In the genomic region with DNA sequence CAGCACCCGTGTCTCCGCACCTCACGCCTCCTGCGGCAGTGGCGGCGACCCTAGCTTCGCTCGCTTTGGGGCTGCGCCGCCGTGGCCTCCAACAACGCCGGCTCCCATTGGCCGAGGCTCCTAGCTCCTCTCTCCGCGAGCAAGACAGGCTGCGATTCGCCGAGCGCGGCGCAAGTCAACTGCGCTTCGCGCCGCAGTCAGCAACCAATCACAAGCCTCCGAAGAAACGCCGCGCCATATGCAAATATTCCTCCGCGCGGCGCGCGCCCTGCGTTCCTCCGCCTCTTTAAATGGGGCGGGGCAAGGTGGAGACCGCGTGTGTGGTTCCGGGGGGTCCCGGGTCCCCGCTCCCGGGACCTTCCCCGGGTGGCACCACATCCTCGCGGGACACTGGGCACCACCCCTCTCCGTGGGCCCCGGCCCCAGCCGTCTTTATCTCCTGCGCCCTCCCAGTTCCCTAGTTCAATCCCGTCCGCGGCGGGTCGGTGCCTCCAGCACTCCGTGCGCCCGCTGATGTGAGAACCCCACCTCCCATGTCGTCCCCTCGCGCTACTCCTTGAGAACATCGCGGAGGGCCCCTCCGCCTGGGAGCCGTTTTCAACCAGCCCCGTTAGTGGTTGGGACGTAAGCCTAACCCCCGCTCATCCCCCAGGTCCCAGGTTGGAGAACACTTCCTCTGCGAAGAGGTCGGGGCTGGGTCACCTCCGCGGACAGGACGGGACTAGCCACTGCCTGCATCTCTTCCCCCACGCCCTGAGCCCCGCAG, we compare ENCODE assay signal across 1 cellular context.
TF ChIP-seq lines count a peak whose summit lies in the region.

Gene NAP1L4, minus strand, starts transcription at position 96 of the 766 bp plus-strand sequence. CDS start 13,109 bp downstream, outside the sequence.

TF ChIP-seq in HepG2, 621 proteins besides CTCF, POLR2A, EP300 and RAD21 (continued from another document and continues in another):
- TF ChIP-seq ZNF513 (CRISPR knock-in tag; conservative IDR thresholded peaks at IDR 0.05) = no peak
- TF ChIP-seq HOXA9 (CRISPR knock-in tag; IDR thresholded peaks at IDR 0.05; ENCODE audit: borderline replicate concordance) = no peak; the same call in 1 of the 2 replicates
- no peak for TF ChIP-seq ZSCAN30 (CRISPR knock-in tag; IDR thresholded peaks at IDR 0.05)
- TF ChIP-seq, protein P1, sequence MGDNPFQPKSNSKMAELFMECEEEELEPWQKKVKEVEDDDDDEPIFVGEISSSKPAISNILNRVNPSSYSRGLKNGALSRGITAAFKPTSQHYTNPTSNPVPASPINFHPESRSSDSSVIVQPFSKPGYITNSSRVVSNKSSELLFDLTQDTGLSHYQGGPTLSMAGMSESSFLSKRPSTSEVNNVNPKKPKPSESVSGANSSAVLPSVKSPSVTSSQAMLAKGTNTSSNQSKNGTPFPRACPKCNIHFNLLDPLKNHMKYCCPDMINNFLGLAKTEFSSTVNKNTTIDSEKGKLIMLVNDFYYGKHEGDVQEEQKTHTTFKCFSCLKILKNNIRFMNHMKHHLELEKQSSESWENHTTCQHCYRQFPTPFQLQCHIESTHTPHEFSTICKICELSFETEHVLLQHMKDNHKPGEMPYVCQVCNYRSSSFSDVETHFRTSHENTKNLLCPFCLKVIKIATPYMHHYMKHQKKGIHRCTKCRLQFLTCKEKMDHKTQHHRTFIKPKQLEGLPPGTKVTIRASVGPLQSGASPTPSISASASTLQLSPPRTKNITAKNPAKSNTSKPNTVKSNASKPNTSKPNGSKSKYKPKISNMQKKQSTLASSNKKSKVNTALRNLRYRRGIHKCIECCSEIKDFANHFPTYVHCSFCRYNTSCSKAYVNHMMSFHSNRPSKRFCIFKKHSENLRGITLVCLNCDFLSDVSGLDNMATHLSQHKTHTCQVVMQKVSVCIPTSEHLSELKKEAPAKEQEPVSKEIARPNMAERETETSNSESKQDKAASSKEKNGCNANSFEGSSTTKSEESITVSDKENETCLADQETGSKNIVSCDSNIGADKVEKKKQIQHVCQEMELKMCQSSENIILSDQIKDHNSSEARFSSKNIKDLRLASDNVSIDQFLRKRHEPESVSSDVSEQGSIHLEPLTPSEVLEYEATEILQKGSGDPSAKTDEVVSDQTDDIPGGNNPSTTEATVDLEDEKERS (CRISPR knock-in tag; IDR thresholded peaks at IDR 0.05) = 0 out of 2 replicates have a peak, but pooled peaks have one; percentile 26
- TF ChIP-seq RFX1 (IDR thresholded peaks at IDR 0.05) = no peak
- TF ChIP-seq, protein P2, sequence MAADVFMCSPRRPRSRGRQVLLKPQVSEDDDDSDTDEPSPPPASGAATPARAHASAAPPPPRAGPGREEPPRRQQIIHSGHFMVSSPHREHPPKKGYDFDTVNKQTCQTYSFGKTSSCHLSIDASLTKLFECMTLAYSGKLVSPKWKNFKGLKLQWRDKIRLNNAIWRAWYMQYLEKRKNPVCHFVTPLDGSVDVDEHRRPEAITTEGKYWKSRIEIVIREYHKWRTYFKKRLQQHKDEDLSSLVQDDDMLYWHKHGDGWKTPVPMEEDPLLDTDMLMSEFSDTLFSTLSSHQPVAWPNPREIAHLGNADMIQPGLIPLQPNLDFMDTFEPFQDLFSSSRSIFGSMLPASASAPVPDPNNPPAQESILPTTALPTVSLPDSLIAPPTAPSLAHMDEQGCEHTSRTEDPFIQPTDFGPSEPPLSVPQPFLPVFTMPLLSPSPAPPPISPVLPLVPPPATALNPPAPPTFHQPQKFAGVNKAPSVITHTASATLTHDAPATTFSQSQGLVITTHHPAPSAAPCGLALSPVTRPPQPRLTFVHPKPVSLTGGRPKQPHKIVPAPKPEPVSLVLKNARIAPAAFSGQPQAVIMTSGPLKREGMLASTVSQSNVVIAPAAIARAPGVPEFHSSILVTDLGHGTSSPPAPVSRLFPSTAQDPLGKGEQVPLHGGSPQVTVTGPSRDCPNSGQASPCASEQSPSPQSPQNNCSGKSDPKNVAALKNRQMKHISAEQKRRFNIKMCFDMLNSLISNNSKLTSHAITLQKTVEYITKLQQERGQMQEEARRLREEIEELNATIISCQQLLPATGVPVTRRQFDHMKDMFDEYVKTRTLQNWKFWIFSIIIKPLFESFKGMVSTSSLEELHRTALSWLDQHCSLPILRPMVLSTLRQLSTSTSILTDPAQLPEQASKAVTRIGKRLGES (CRISPR knock-in tag; IDR thresholded peaks at IDR 0.05; ENCODE audit: borderline replicate concordance) = no peak
- TF ChIP-seq ZNF790 (CRISPR knock-in tag; IDR thresholded peaks at IDR 0.05; ENCODE audit: borderline replicate concordance) = no peak
- TF ChIP-seq ZNF329 (CRISPR knock-in tag; IDR thresholded peaks at IDR 0.05; ENCODE audit: low read depth) = no peak
- peak; percentile 76; the same call in 1 of the 2 replicates for TF ChIP-seq SPEN (CRISPR knock-in tag; IDR thresholded peaks at IDR 0.05; ENCODE audit: low read depth)
- peak; percentile 56; the same call in 1 of the 2 replicates for TF ChIP-seq GABPB1 (CRISPR knock-in tag; IDR thresholded peaks at IDR 0.05)
- TF ChIP-seq ZNF614 (CRISPR knock-in tag; IDR thresholded peaks at IDR 0.05; ENCODE audit: borderline replicate concordance) = no peak
- TF ChIP-seq TARDBP (CRISPR knock-in tag; IDR thresholded peaks at IDR 0.05) = 0 out of 2 replicates have a peak, but pooled peaks have one; percentile 35
- TF ChIP-seq ZZZ3 (CRISPR knock-in tag; IDR thresholded peaks at IDR 0.05; ENCODE audit: borderline replicate concordance) = 0 out of 2 replicates have a peak, but pooled peaks have one; percentile 27
- TF ChIP-seq, protein P3, sequence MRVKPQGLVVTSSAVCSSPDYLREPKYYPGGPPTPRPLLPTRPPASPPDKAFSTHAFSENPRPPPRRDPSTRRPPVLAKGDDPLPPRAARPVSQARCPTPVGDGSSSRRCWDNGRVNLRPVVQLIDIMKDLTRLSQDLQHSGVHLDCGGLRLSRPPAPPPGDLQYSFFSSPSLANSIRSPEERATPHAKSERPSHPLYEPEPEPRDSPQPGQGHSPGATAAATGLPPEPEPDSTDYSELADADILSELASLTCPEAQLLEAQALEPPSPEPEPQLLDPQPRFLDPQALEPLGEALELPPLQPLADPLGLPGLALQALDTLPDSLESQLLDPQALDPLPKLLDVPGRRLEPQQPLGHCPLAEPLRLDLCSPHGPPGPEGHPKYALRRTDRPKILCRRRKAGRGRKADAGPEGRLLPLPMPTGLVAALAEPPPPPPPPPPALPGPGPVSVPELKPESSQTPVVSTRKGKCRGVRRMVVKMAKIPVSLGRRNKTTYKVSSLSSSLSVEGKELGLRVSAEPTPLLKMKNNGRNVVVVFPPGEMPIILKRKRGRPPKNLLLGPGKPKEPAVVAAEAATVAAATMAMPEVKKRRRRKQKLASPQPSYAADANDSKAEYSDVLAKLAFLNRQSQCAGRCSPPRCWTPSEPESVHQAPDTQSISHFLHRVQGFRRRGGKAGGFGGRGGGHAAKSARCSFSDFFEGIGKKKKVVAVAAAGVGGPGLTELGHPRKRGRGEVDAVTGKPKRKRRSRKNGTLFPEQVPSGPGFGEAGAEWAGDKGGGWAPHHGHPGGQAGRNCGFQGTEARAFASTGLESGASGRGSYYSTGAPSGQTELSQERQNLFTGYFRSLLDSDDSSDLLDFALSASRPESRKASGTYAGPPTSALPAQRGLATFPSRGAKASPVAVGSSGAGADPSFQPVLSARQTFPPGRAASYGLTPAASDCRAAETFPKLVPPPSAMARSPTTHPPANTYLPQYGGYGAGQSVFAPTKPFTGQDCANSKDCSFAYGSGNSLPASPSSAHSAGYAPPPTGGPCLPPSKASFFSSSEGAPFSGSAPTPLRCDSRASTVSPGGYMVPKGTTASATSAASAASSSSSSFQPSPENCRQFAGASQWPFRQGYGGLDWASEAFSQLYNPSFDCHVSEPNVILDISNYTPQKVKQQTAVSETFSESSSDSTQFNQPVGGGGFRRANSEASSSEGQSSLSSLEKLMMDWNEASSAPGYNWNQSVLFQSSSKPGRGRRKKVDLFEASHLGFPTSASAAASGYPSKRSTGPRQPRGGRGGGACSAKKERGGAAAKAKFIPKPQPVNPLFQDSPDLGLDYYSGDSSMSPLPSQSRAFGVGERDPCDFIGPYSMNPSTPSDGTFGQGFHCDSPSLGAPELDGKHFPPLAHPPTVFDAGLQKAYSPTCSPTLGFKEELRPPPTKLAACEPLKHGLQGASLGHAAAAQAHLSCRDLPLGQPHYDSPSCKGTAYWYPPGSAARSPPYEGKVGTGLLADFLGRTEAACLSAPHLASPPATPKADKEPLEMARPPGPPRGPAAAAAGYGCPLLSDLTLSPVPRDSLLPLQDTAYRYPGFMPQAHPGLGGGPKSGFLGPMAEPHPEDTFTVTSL (CRISPR knock-in tag; IDR thresholded peaks at IDR 0.05; ENCODE audit: borderline replicate concordance) = no peak
- peak; percentile 52; the same call in 1 of the 2 replicates for TF ChIP-seq UBTF (CRISPR knock-in tag; IDR thresholded peaks at IDR 0.05)
- no peak for TF ChIP-seq ZNF761 (CRISPR knock-in tag; conservative IDR thresholded peaks at IDR 0.05)
- peak; percentile 95 for TF ChIP-seq HNRNPLL (IDR thresholded peaks at IDR 0.05; ENCODE audit: low read depth, low read length, poor library complexity, severe bottlenecking)
- TF ChIP-seq ZNF30 (CRISPR knock-in tag; IDR thresholded peaks at IDR 0.05) = no peak
- TF ChIP-seq ZFY (CRISPR knock-in tag; IDR thresholded peaks at IDR 0.05) = peak; percentile 86
- no peak for TF ChIP-seq ZNF260 (CRISPR knock-in tag; IDR thresholded peaks at IDR 0.05; ENCODE audit: borderline replicate concordance, low read depth)
- no peak for TF ChIP-seq REST (IDR thresholded peaks at IDR 0.05; ENCODE audit: borderline replicate concordance in 1 of 2, low read depth in 1 of 2, low read length in 2 of 2)
- peak; percentile 67; the same call in 1 of the 2 replicates for TF ChIP-seq TOPORS (CRISPR knock-in tag; IDR thresholded peaks at IDR 0.05)
- TF ChIP-seq RNF219 (CRISPR knock-in tag; IDR thresholded peaks at IDR 0.05) = no peak
- TF ChIP-seq NAIF1 (CRISPR knock-in tag; IDR thresholded peaks at IDR 0.05; ENCODE audit: borderline replicate concordance) = peak; percentile 19; the same call in 1 of the 2 replicates
